In the genomic region with DNA sequence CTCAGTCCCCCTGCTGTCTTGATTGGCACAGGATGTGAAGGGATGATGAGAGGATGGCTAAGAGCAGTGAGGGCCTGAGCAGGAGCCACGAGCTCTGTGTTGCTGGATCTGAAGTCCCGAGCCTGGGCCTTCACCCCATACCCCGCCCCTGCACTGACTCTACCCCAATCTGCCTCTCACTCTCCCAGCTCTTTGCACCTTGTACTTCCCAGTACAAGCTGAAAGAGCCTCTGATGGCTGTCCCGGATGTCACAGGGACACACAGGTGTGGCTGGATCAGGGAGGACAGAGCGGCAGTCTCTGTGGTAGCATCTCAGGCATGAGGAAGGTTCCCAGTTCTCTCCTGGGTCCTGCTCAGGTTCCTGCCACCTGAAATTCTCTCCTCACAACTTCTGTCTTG, we compare ENCODE assay signal across 1 cellular context.
TF ChIP-seq lines count a peak whose summit lies in the region.

No MANE protein-coding gene starts in this region.

TF ChIP-seq in WTC11, 78 proteins besides CTCF, POLR2A, EP300 and RAD21 (continued from another document):
- no peak for TF ChIP-seq MYBL2 (CRISPR knock-in tag; IDR thresholded peaks at IDR 0.05)
- TF ChIP-seq ZNF232 (CRISPR knock-in tag; IDR thresholded peaks at IDR 0.05): no peak
- TF ChIP-seq IRF2 (CRISPR knock-in tag; IDR thresholded peaks at IDR 0.05; ENCODE audit: borderline replicate concordance, low read depth): no peak
- no peak for TF ChIP-seq ZNF121 (CRISPR knock-in tag; IDR thresholded peaks at IDR 0.05)
- TF ChIP-seq, protein P1, sequence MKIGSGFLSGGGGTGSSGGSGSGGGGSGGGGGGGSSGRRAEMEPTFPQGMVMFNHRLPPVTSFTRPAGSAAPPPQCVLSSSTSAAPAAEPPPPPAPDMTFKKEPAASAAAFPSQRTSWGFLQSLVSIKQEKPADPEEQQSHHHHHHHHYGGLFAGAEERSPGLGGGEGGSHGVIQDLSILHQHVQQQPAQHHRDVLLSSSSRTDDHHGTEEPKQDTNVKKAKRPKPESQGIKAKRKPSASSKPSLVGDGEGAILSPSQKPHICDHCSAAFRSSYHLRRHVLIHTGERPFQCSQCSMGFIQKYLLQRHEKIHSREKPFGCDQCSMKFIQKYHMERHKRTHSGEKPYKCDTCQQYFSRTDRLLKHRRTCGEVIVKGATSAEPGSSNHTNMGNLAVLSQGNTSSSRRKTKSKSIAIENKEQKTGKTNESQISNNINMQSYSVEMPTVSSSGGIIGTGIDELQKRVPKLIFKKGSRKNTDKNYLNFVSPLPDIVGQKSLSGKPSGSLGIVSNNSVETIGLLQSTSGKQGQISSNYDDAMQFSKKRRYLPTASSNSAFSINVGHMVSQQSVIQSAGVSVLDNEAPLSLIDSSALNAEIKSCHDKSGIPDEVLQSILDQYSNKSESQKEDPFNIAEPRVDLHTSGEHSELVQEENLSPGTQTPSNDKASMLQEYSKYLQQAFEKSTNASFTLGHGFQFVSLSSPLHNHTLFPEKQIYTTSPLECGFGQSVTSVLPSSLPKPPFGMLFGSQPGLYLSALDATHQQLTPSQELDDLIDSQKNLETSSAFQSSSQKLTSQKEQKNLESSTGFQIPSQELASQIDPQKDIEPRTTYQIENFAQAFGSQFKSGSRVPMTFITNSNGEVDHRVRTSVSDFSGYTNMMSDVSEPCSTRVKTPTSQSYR (CRISPR knock-in tag; IDR thresholded peaks at IDR 0.05): no peak
- no peak for TF ChIP-seq ATF1 (CRISPR knock-in tag; IDR thresholded peaks at IDR 0.05)
- no peak for TF ChIP-seq JAZF1 (CRISPR knock-in tag; IDR thresholded peaks at IDR 0.05)
- no peak for TF ChIP-seq TEAD4 (CRISPR knock-in tag; IDR thresholded peaks at IDR 0.05)
- TF ChIP-seq PRRX2 (CRISPR knock-in tag; IDR thresholded peaks at IDR 0.05): no peak
- no peak for TF ChIP-seq JUN (CRISPR knock-in tag; IDR thresholded peaks at IDR 0.05)
- no peak for TF ChIP-seq NFYB (CRISPR knock-in tag; conservative IDR thresholded peaks at IDR 0.05; ENCODE audit: low read depth)
- no peak for TF ChIP-seq TP53 (CRISPR knock-in tag; IDR thresholded peaks at IDR 0.05)
- no peak for TF ChIP-seq ZNF317 (CRISPR knock-in tag; IDR thresholded peaks at IDR 0.05; ENCODE audit: borderline replicate concordance, low read depth)
